In the genomic region with DNA sequence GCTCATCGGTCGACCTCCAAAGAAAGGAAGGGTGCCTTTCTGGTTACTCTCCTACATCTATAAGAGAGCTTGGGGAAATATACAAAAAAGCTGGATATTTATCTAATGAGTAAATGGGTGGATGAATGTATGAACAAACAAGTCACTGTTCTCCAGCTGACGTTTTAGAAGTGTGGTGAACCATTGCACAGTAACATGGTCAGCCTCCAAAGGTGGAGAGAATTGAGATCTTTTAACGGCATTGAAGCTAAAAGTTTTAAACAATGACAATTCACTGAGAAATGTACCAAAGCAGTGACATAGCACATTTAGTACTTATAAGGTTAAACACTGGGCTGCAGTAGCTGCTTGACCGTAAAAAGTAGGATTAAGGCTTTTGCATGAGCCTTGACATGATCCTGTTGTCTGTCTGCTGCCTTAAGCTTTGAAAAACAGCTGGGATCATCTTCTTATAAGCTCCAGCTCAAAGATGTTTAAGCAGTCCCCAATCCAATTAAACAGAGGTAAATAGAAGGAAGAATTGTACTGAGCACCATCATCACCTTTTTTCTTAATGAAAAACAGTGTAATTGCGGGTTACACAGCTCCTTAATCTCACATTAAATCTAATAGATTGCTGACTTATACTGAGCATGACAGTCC, we compare ENCODE assay signal across 29 cellular contexts.
DNase-seq lines count a peak whose midpoint lies in the region; ATAC-seq and TF ChIP-seq lines count a peak whose summit lies in the region.
"Had no signal": no experiment of that assay in that cellular context is flagged by ENCODE, and none has a peak within 500 bp of the region (broad histone marks: within the 10 kb centered on the region; RNA-seq: fewer than 3 reads in every experiment).

No MANE protein-coding gene starts in this region.

- H3K27ac ChIP-seq in BLaER1 (peak overlapping the region; percentile 68; the same call in 1 of the 2 replicates), PC-3 (ENCODE audit: low read length) (peak overlapping the region; percentile 97), epithelial cell of prostate (peak overlapping the region; percentile 21)
- H3K27ac ChIP-seq: brain microvascular endothelial cell, gastroesophageal sphincter, hepatocyte, psoas muscle, transverse colon had no signal

- H3K9ac ChIP-seq in BLaER1: peak overlapping the region; percentile 32; the same call in 1 of the 2 replicates
- H3K9ac ChIP-seq in PC-3 (ENCODE audit: low read length): peak overlapping the region; percentile 78
- H3K9ac ChIP-seq: SK-N-SH had no signal

- intact Hi-C loops in PC-3 (cut with micrococcal nuclease): no loop called here

- H2AFZ ChIP-seq in PC-3 (ENCODE audit: low read length): no peak overlapping the region
- H2AFZ ChIP-seq: GM23338, hepatocyte had no signal

- H3K9me2 ChIP-seq in PC-3 (replicated peaks; ENCODE audit: low read length): no peaks in the 10 kb centered on the region
- H3K9me2 ChIP-seq: SK-N-SH had no signal

- no peaks in the 10 kb centered on the region for H3K36me3 ChIP-seq in BLaER1
- H3K36me3 ChIP-seq in PC-3 (ENCODE audit: low read depth, low read length): no peaks in the 10 kb centered on the region
- no peaks in the 10 kb centered on the region for H3K36me3 ChIP-seq in H7 (replicated peaks; ENCODE audit: control insufficient read depth, insufficient read depth, low read length)
- H3K36me3 ChIP-seq: brain microvascular endothelial cell, gastroesophageal sphincter, transverse colon had no signal

- TF ChIP-seq CTCF in PC-3 (conservative IDR thresholded peaks at IDR 0.05; ENCODE audit: low read depth, low read length) (no peak), GM20000 (IDR thresholded peaks at IDR 0.05; ENCODE audit: extremely low read depth, missing control alignments) (no peak)

- no peaks in the 10 kb centered on the region for H3F3A ChIP-seq in PC-3 (ENCODE audit: low read length, unreplicated experiment)

- POLR2A ChIA-PET in PC-3 (lab: Charles Lee; ENCODE audit: unreplicated experiment): interaction anchor here (0.6 kb wide), 1 partner anchor 444 kb away, joined by 3 read pairs; no protein-coding TSS in a partner anchor

- ATAC-seq in PC-3: 0 out of 2 replicates have a peak, but pooled peaks have one; percentile 13
- ATAC-seq: gastroesophageal sphincter; GM23338; K562; left cardiac atrium; mucosa of descending colon; natural killer cell; psoas muscle; stimulated activated effector memory CD8-positive, alpha-beta T cell treated with anti-CD3 and anti-CD28 coated beads, Interleukin-12 subunit alpha, Interleukin-12 subunit beta, amount 100 ng/mL, for 72 hours had no signal

- BruUV-seq in PC-3 (replicated peaks; lab: Mats Ljungman, UMichigan): no TSS peak

- H3K4me2 ChIP-seq in BLaER1: peak overlapping the region; percentile 81
- H3K4me2 ChIP-seq in PC-3 (ENCODE audit: low read length): peak overlapping the region; percentile 41
- H3K4me2 ChIP-seq: GM23338, hepatocyte, SK-N-SH had no signal

- no peaks in the 10 kb centered on the region for H3K27me3 ChIP-seq in BLaER1
- H3K27me3 ChIP-seq in PC-3 (ENCODE audit: low read length): no peaks in the 10 kb centered on the region
- no peaks in the 10 kb centered on the region for H3K27me3 ChIP-seq in H7 (ENCODE audit: control insufficient read depth, insufficient read depth, low read length)
- H3K27me3 ChIP-seq: brain microvascular endothelial cell, gastroesophageal sphincter, hepatocyte, transverse colon had no signal

- H4K20me1 ChIP-seq in BLaER1: no peaks in the 10 kb centered on the region
- no peaks in the 10 kb centered on the region for H4K20me1 ChIP-seq in PC-3 (ENCODE audit: low read length)

- H3K4me3 ChIP-seq in BLaER1 (peak overlapping the region; percentile 42; the same call in 1 of the 2 replicates), PC-3 (ENCODE audit: low read length) (peak overlapping the region; percentile 34; the same call in 1 of the 2 replicates), H7 (ENCODE audit: insufficient read depth, low read depth, low read length) (no peak overlapping the region)
- H3K4me3 ChIP-seq: gastroesophageal sphincter, GM23338, hepatocyte, K562, lung, mucosa of descending colon, psoas muscle, transverse colon had no signal

- peak; percentile 63 for DNase-seq in D341Med (ENCODE audit: low spot score)
- peak; percentile 69 for DNase-seq in PC-3
- no peak for DNase-seq in epithelial cell of prostate (ENCODE audit: low read depth, low spot score)
- DNase-seq in H7: no peak
- no peak for DNase-seq in SKM-1 (lab: John Stamatoyannopoulos, UW; ENCODE audit: unreplicated experiment)
- DNase-seq in GM20000 (ENCODE audit: low spot score): no peak
- no peak for DNase-seq in iPS-NIHi11 (ENCODE audit: low spot score)
- DNase-seq: activated CD4-positive, alpha-beta memory T cell treated with anti-CD3 and anti-CD28 coated beads, Interleukin-2, amount 10 ng/mL, durations not matched to agents 7 days and 5 days; activated CD4-positive, alpha-beta T cell treated with anti-CD3 and anti-CD28 coated beads for 1 hour; activated CD8-positive, alpha-beta memory T cell treated with anti-CD3 and anti-CD28 coated beads, Interleukin-2, amount 50 U/mL, for 4 hours; activated naive CD4-positive, alpha-beta T cell treated with Interleukin-2 at 50 U/mL for 16 hours; brain microvascular endothelial cell; cerebellar nuclear complex; left cardiac atrium; mucosa of descending colon; natural killer cell; NCI-H1694 treated with DMSO at 0.1 percent for 48 hours; NCI-H774; occipital lobe; psoas muscle; SK-N-SH; transverse colon had no signal

- peaks cover 26% of the 10 kb centered on the region for H3K79me2 ChIP-seq in PC-3 (ENCODE audit: low read length)
- H3K79me2 ChIP-seq: hepatocyte had no signal

- CTCF ChIA-PET in PC-3 (lab: Charles Lee): no interaction called here

- H3K9me3 ChIP-seq in BLaER1: peaks cover 10% of the 10 kb centered on the region; the same call in 1 of the 2 replicates
- H3K9me3 ChIP-seq in PC-3 (ENCODE audit: low read length): no peaks in the 10 kb centered on the region
- H3K9me3 ChIP-seq: gastroesophageal sphincter, mucosa of descending colon, psoas muscle, SK-N-SH, transverse colon had no signal

- H3K4me1 ChIP-seq in BLaER1: peaks cover 51% of the 10 kb centered on the region
- peaks cover 44% of the 10 kb centered on the region for H3K4me1 ChIP-seq in PC-3 (ENCODE audit: insufficient read depth, low read length)
- H3K4me1 ChIP-seq: gastroesophageal sphincter, psoas muscle, transverse colon had no signal

Comparison
In these comparisons a context has a peak if more than half of its experiments do, and no peak if none do; other contexts are left out.
1. H3K27ac ChIP-seq: peak in every context shown above with its lines; median percentile 97 in PC-3; 68 in BLaER1; 21 in epithelial cell of prostate.
2. DNase-seq: peak in D341Med (single experiment) and PC-3 (single experiment); none in epithelial cell of prostate (single experiment), H7 (single experiment), SKM-1 (single experiment), GM20000 (single experiment) and iPS-NIHi11 (single experiment).